26 cellular contexts compared by ENCODE assay signal in genomic region chr14:42090122-42090521, GRCh38.
"Had no signal": no experiment of that assay in that cellular context is flagged by ENCODE, and none has a peak within 500 bp of the region (broad histone marks: within the 10 kb centered on the region; RNA-seq: fewer than 3 reads in every experiment).

No MANE protein-coding gene starts in this region.

- H3K4me3 ChIP-seq: stomach, suprapubic skin, testis, thoracic aorta, thyroid gland, tibial artery, tibial nerve, transverse colon, upper lobe of left lung, upper lobe of right lung, uterus, vagina had no signal

- H3K4me1 ChIP-seq: stomach, suprapubic skin, testis, thyroid gland, tibial artery, tibial nerve, transverse colon, upper lobe of left lung, upper lobe of right lung, uterus, vagina had no signal

- H3K36me3 ChIP-seq: stomach, suprapubic skin, thoracic aorta, thyroid gland, tibial artery, tibial nerve, transverse colon, upper lobe of left lung, upper lobe of right lung, uterus, vagina had no signal

- H3K27ac ChIP-seq: stomach, suprapubic skin, testis, thoracic aorta, thyroid gland, tibial artery, tibial nerve, transverse colon, upper lobe of left lung, upper lobe of right lung, uterus, vagina had no signal

- DNase-seq: stimulated activated CD4-positive, alpha-beta T cell treated with anti-CD3 and anti-CD28 coated beads, Interleukin-2, amount 100 ng/mL, for 48 hours; stimulated activated CD4-positive, alpha-beta T cell treated with anti-CD3 and anti-CD28 coated beads, Interleukin-4, amount 100 ng/mL, for 1 hour; stimulated activated CD4-positive, alpha-beta T cell treated with anti-CD3 and anti-CD28 coated beads, Interleukin-4, amount 100 ng/mL, for 24 hours; stimulated activated CD4-positive, alpha-beta T cell treated with anti-CD3 and anti-CD28 coated beads, Interleukin-4, amount 100 ng/mL, for 4 hours; stimulated activated CD8-positive, alpha-beta memory T cell treated with anti-CD3 and anti-CD28 coated beads, Interleukin-4, amount 100 ng/mL, for 48 hours; stimulated activated naive B cell treated with anti-CD40 and anti-IgM and Interleukin-4, amounts not matched to agents 10 μg/mL and 1 μg/mL and 100 μg/mL, for 72 hours; stimulated activated naive CD4-positive, alpha-beta T cell; stimulated activated naive CD4-positive, alpha-beta T cell treated with Interleukin-2 at 50 U/mL for 16 hours; stimulated activated naive CD8-positive, alpha-beta T cell treated with anti-CD3 and anti-CD28 coated beads, Interleukin-15, amount 100 ng/mL, for 72 hours; stimulated activated naive CD8-positive, alpha-beta T cell treated with anti-CD3 and anti-CD28 coated beads, Interleukin-15, Interleukin-2, amounts not matched to agents 100 U/mL and 50 U/mL, for 24 hours; stomach; substantia nigra; testis; thyroid gland; tibial artery; transverse colon; trophoblast cell; upper lobe of left lung; upper lobe of right lung; uterus had no signal

- H3K27me3 ChIP-seq: stomach, suprapubic skin, testis, thyroid gland, tibial artery, tibial nerve, transverse colon, upper lobe of left lung, upper lobe of right lung, uterus, vagina had no signal

- H3K9me3 ChIP-seq: suprapubic skin, testis, thoracic aorta, thyroid gland, tibial artery, tibial nerve, transverse colon, upper lobe of right lung, uterus, vagina had no signal

- ATAC-seq: stimulated activated effector memory CD8-positive, alpha-beta T cell treated with anti-CD3 and anti-CD28 coated beads, Interleukin-12 subunit alpha, Interleukin-12 subunit beta, amount 100 ng/mL, for 72 hours; stimulated activated memory B cell treated with anti-CD40 and anti-IgM and Interleukin-4, amounts not matched to agents 10 μg/mL and 1 μg/mL and 100 μg/mL, for 72 hours; stimulated activated naive B cell treated with anti-CD40 and anti-IgM and Interleukin-4, amounts not matched to agents 10 μg/mL and 1 μg/mL and 100 μg/mL, for 72 hours; stimulated activated naive CD8-positive, alpha-beta T cell treated with anti-CD3 and anti-CD28 coated beads, Interleukin-15, amount 100 ng/mL, for 72 hours; stimulated activated naive CD8-positive, alpha-beta T cell treated with anti-CD3 and anti-CD28 coated beads, Interleukin-15, Interleukin-2, amounts not matched to agents 100 U/mL and 50 U/mL, for 24 hours; upper lobe of right lung had no signal
